28 cellular contexts compared by ENCODE assay signal in the genomic region with DNA sequence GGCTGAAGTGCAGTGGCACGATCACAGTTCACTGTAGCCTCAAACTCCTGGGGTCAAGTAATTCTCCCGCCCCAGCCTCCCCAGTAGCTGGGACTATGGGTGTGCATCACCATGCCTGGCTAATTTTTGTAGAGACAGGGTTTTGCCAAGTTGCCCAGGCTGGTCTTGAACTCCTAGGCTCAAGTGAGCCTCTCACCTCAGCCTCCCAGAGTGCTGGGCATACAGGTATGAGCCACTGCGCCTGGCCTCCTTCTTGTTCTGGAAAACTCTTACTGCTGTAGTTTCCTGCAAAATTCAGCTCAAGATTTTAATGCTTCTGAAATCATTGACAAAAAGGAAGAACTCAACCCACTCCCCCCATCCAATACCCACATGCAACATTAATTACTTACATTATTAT. TPM values are rescaled to one million over a fixed set of nuclear protein-coding genes. Genes with fewer than 3 reads are reported as not detected.
"Had no signal": no experiment of that assay in that cellular context is flagged by ENCODE, and none has a peak within 500 bp of the region (broad histone marks: within the 10 kb centered on the region; RNA-seq: fewer than 3 reads in every experiment).

No MANE protein-coding gene starts in this region.

- H3K4me3 ChIP-seq: neural progenitor cell, ovary, psoas muscle, right lobe of liver, sigmoid colon, thoracic aorta, thyroid gland, tibial nerve, upper lobe of left lung, vagina had no signal

- H3K4me1 Mint-ChIP-seq: natural killer cell; nephron; neural progenitor cell; stimulated activated memory B cell treated with anti-CD40 and anti-IgM and Interleukin-4, amounts not matched to agents 10 μg/mL and 1 μg/mL and 100 μg/mL, for 72 hours; stimulated activated naive CD8-positive, alpha-beta T cell treated with anti-CD3 and anti-CD28 coated beads, Interleukin-15, amount 100 ng/mL, for 72 hours had no signal

- H3K9me3 ChIP-seq: ovary, psoas muscle, right lobe of liver, thoracic aorta, thyroid gland, vagina had no signal

- H3K27ac Mint-ChIP-seq: natural killer cell; nephron; progenitor cell of endocrine pancreas; stimulated activated memory B cell treated with anti-CD40 and anti-IgM and Interleukin-4, amounts not matched to agents 10 μg/mL and 1 μg/mL and 100 μg/mL, for 72 hours had no signal

- H3K27ac ChIP-seq: neural progenitor cell, ovary, parathyroid adenoma, psoas muscle, right lobe of liver, sigmoid colon, thoracic aorta, thyroid gland, tibial nerve, upper lobe of left lung, vagina had no signal

- ATAC-seq: natural killer cell; psoas muscle; right cardiac atrium; right lobe of liver; stimulated activated memory B cell treated with anti-CD40 and anti-IgM and Interleukin-4, amounts not matched to agents 10 μg/mL and 1 μg/mL and 100 μg/mL, for 72 hours; stimulated activated naive CD8-positive, alpha-beta T cell treated with anti-CD3 and anti-CD28 coated beads, Interleukin-15, amount 100 ng/mL, for 72 hours; stimulated activated naive CD8-positive, alpha-beta T cell treated with anti-CD3 and anti-CD28 coated beads, Interleukin-15, Interleukin-2, amounts not matched to agents 100 U/mL and 50 U/mL, for 24 hours had no signal

- H3K4me1 ChIP-seq: neural progenitor cell, parathyroid adenoma, psoas muscle, right lobe of liver, sigmoid colon, thyroid gland, tibial nerve, upper lobe of left lung, vagina had no signal

- DNase-seq: natural killer cell; occipital lobe; ovary; posterior cingulate gyrus; psoas muscle; right cardiac atrium; right lobe of liver; sigmoid colon; small intestine; stimulated activated CD4-positive, alpha-beta T cell treated with anti-CD3 and anti-CD28 coated beads, Interleukin-12 subunit alpha, Interleukin-12 subunit beta, amount 100 ng/mL, for 4 hours; stimulated activated CD4-positive, alpha-beta T cell treated with anti-CD3 and anti-CD28 coated beads, Interleukin-1b, Interleukin-23, amount 100 ng/mL, for 48 hours; stimulated activated CD4-positive, alpha-beta T cell treated with anti-CD3 and anti-CD28 coated beads, Interleukin-4, amount 100 ng/mL, for 1 hour; stimulated activated CD4-positive, alpha-beta T cell treated with anti-CD3 and anti-CD28 coated beads, Interleukin-4, amount 100 ng/mL, for 4 hours; stimulated activated CD8-positive, alpha-beta memory T cell treated with anti-CD3 and anti-CD28 coated beads, Interleukin-4, amount 100 ng/mL, for 48 hours; stimulated activated naive CD4-positive, alpha-beta T cell; stimulated activated naive CD8-positive, alpha-beta T cell treated with anti-CD3 and anti-CD28 coated beads, Interleukin-15, amount 100 ng/mL, for 72 hours; stimulated activated naive CD8-positive, alpha-beta T cell treated with anti-CD3 and anti-CD28 coated beads, Interleukin-15, Interleukin-2, amounts not matched to agents 100 U/mL and 50 U/mL, for 24 hours; thyroid gland; trophoblast cell had no signal

- H3K9me3 Mint-ChIP-seq: natural killer cell, neural progenitor cell had no signal

- H3K27me3 ChIP-seq: neural progenitor cell, ovary, right lobe of liver, thyroid gland, upper lobe of left lung, vagina had no signal

- H3K27me3 Mint-ChIP-seq: progenitor cell of endocrine pancreas had no signal

- H3K4me3 Mint-ChIP-seq: natural killer cell; nephron; neural progenitor cell; stimulated activated memory B cell treated with anti-CD40 and anti-IgM and Interleukin-4, amounts not matched to agents 10 μg/mL and 1 μg/mL and 100 μg/mL, for 72 hours; stimulated activated naive CD8-positive, alpha-beta T cell treated with anti-CD3 and anti-CD28 coated beads, Interleukin-15, amount 100 ng/mL, for 72 hours had no signal

- H3K36me3 Mint-ChIP-seq: natural killer cell; neural progenitor cell; stimulated activated memory B cell treated with anti-CD40 and anti-IgM and Interleukin-4, amounts not matched to agents 10 μg/mL and 1 μg/mL and 100 μg/mL, for 72 hours had no signal

- H3K36me3 ChIP-seq: neural progenitor cell, ovary, right lobe of liver, sigmoid colon, thoracic aorta, thyroid gland, tibial nerve, upper lobe of left lung, vagina had no signal

RNA-seq across cellular contexts. Expression of gene KCNG1, which starts 21.9 kb away (rescaled TPM):
- total RNA-seq: natural killer cell, psoas muscle had no signal
